Comparison of ENCODE assay signal across 14 cellular contexts in genomic region chr12:29781176-29781575, GRCh38. TPM values are rescaled to one million over a fixed set of nuclear protein-coding genes. Genes with fewer than 3 reads are reported as not detected.
DNase-seq lines count a peak whose midpoint lies in the region; ATAC-seq, FAIRE-seq and TF ChIP-seq lines count a peak whose summit lies in the region.
"Had no signal": no experiment of that assay in that cellular context is flagged by ENCODE, and none has a peak within 500 bp of the region (broad histone marks: within the 10 kb centered on the region; RNA-seq: fewer than 3 reads in every experiment).

No MANE protein-coding gene starts in this region.

- H3K9ac ChIP-seq in KMS-11 (peak overlapping the region; percentile 87), GM12878 (ENCODE audit: control insufficient read depth, insufficient read depth, low read length) (no peak overlapping the region), iPS-20b (ENCODE audit: low read depth, low read length) (no peak overlapping the region), skeletal muscle satellite cell (ENCODE audit: low read depth, low read length) (peak overlapping the region; percentile 95)

- H3K27ac ChIP-seq in KMS-11 = peak overlapping the region; percentile 81
- 0 out of 2 replicates have a peak overlapping the region, but pooled peaks have one; percentile 11 for H3K27ac ChIP-seq in GM12878 (ENCODE audit: control insufficient read depth, insufficient read depth)
- no peak overlapping the region for H3K27ac ChIP-seq in iPS-20b (ENCODE audit: low read length)

- H3K9me3 ChIP-seq in GM12878 (replicated peaks; ENCODE audit: control insufficient read depth, insufficient read depth, low read length) (no peaks in the 10 kb centered on the region; the same call in 2 of the 3 replicates), iPS-20b (ENCODE audit: insufficient read depth, low read depth, low read length) (peaks cover 9% of the 10 kb centered on the region), skeletal muscle satellite cell (replicated peaks; ENCODE audit: low read length) (no peaks in the 10 kb centered on the region)

- H2AFZ ChIP-seq in KMS-11 (ENCODE audit: low read depth) (no peak overlapping the region), GM12878 (ENCODE audit: control insufficient read depth, low read depth, low read length) (no peak overlapping the region)

- CTCF ChIA-PET in GM12878 (lab: Yijun Ruan, JAX) = interaction anchor here (0.7 to 1.8 kb wide), 11 partner anchors 8 to 228 kb away, joined by 3 to 4 read pairs (median 3); no protein-coding TSS in a partner anchor

- H3K79me2 ChIP-seq in KMS-11 (ENCODE audit: insufficient read depth, low read depth) = peaks cover 43% of the 10 kb centered on the region
- no peaks in the 10 kb centered on the region for H3K79me2 ChIP-seq in GM12878 (ENCODE audit: control insufficient read depth, insufficient read depth, low read length)

- H3K4me1 ChIP-seq in KMS-11 (ENCODE audit: low read depth, poor library complexity, severe bottlenecking) (peaks cover 48% of the 10 kb centered on the region), GM12878 (ENCODE audit: control insufficient read depth, insufficient read depth, low read length) (no peaks in the 10 kb centered on the region), iPS-20b (ENCODE audit: insufficient read depth, low read length) (peaks cover 10% of the 10 kb centered on the region; the same call in 1 of the 2 replicates), skeletal muscle satellite cell (ENCODE audit: control insufficient read depth, insufficient read depth, low read length) (peaks cover 14% of the 10 kb centered on the region)

- H3K36me3 ChIP-seq in KMS-11 (ENCODE audit: insufficient read depth) = no peaks in the 10 kb centered on the region; the same call in 1 of the 2 replicates
- no peaks in the 10 kb centered on the region for H3K36me3 ChIP-seq in GM12878 (ENCODE audit: control insufficient read depth in 2 of 2, insufficient read depth in 2 of 2, low read length in 1 of 2)
- H3K36me3 ChIP-seq in iPS-20b (ENCODE audit: insufficient read depth, low read depth, low read length) = peaks cover 1% of the 10 kb centered on the region
- H3K36me3 ChIP-seq in skeletal muscle satellite cell (ENCODE audit: insufficient read depth, low read length) = peaks cover 6% of the 10 kb centered on the region

- no peak for TF ChIP-seq EP300 in GM12878 (IDR thresholded peaks at IDR 0.05; ENCODE audit: borderline replicate concordance in 1 of 2, control insufficient read depth in 1 of 2, low read depth in 2 of 2, low read length in 2 of 2)

- no peak for TF ChIP-seq RAD21 in GM12878 (IDR thresholded peaks at IDR 0.05; ENCODE audit: insufficient read depth, low read depth, low read length)

- H4K20me1 ChIP-seq in KMS-11 (ENCODE audit: insufficient read depth) = no peaks in the 10 kb centered on the region
- H4K20me1 ChIP-seq in GM12878 (ENCODE audit: control insufficient read depth, insufficient read depth) = no peaks in the 10 kb centered on the region

- BruUV-seq in GM12878 (replicated peaks; lab: Mats Ljungman, UMichigan) = no TSS peak

- SMC1A ChIA-PET in GM12878 (lab: Charles Lee; ENCODE audit: uncharacterized antibody, unreplicated experiment) = interaction anchor here (1.3 to 7.0 kb wide), 16 partner anchors 13 to 228 kb away, joined by 3 to 87 read pairs (median 10); no protein-coding TSS in a partner anchor

- intact Hi-C loops in GM12878 (cut with micrococcal nuclease; ENCODE audit: unreplicated experiment) = loop anchor here (2.0 to 5.0 kb wide), 2 partner anchors 30 to 89 kb away; no protein-coding TSS in a partner anchor

- ATAC-seq in GM12878 (peak; percentile 11), GM21360 (IDR thresholded peaks at IDR 0.05; ENCODE audit: unreplicated experiment) (no peak), GM21717 (IDR thresholded peaks at IDR 0.05; ENCODE audit: unreplicated experiment) (no peak), GM18505 (IDR thresholded peaks at IDR 0.05; ENCODE audit: unreplicated experiment) (no peak), HG03139 (IDR thresholded peaks at IDR 0.05; ENCODE audit: unreplicated experiment) (no peak)
- ATAC-seq: natural killer cell treated with Interleukin-12 subunit alpha and Interleukin-12 subunit beta and Interleukin-15 and Interleukin-18, amount 100 ng/mL, for 72 hours had no signal

- no peak for DNase-seq in GM12878 (ENCODE audit: low read depth, low spot score)
- DNase-seq: activated CD4-positive, alpha-beta memory T cell treated with anti-CD3 and anti-CD28 coated beads for 36 hours; cerebellar nuclear complex; DMS79; GOT3; NCI-H446 had no signal

- FAIRE-seq in GM12878 (lab: Jason Lieb, UNC) = no peak

- POLR2A ChIA-PET in GM12878 (lab: Charles Lee) = interaction anchor here (0.9 to 1.3 kb wide), 4 partner anchors 18 to 156 kb away, joined by 3 to 4 read pairs (median 3); no protein-coding TSS in a partner anchor

- TF ChIP-seq POLR2A in GM12878 (IDR thresholded peaks at IDR 0.05; ENCODE audit: low read depth, low read length) = no peak
- no peak for TF ChIP-seq POLR2A in GM18505 (IDR thresholded peaks at IDR 0.05; ENCODE audit: borderline replicate concordance, extremely low read depth, insufficient read depth, insufficient read length)

- in situ Hi-C loops in GM12878 (cut with MboI) = no loop called here

- H3K27me3 ChIP-seq in KMS-11 (ENCODE audit: insufficient read depth, low read depth) = no peaks in the 10 kb centered on the region
- no peaks in the 10 kb centered on the region for H3K27me3 ChIP-seq in GM12878 (replicated peaks in 1 of 2; ENCODE audit: control insufficient read depth in 2 of 2, insufficient read depth in 2 of 2, low read length in 1 of 2)
- H3K27me3 ChIP-seq in iPS-20b (ENCODE audit: insufficient read depth, low read length) = peaks cover 32% of the 10 kb centered on the region
- H3K27me3 ChIP-seq in skeletal muscle satellite cell (ENCODE audit: control insufficient read depth, insufficient read depth, low read length) = no peaks in the 10 kb centered on the region

- no peak overlapping the region for H3K4me3 ChIP-seq in KMS-11 (IDR thresholded peaks at IDR 0.05; ENCODE audit: insufficient read depth, low read depth, low read length)
- H3K4me3 ChIP-seq in GM12878 = no peak overlapping the region
- peak overlapping the region; percentile 77; the same call in 1 of the 2 replicates for H3K4me3 ChIP-seq in iPS-20b (ENCODE audit: low read length)
- peak overlapping the region; percentile 94 for H3K4me3 ChIP-seq in skeletal muscle satellite cell (ENCODE audit: low read length)

- TF ChIP-seq CTCF in KMS-11 (conservative IDR thresholded peaks at IDR 0.05; ENCODE audit: low read depth, low read length) = no peak
- TF ChIP-seq CTCF in GM12878 (IDR thresholded peaks at IDR 0.05 in 2 of 3, conservative IDR thresholded peaks at IDR 0.05 in 1 of 3; ENCODE audit: control insufficient read depth in 2 of 3, extremely low read depth in 1 of 3, insufficient read depth in 1 of 3, low read depth in 3 of 3, low read length in 3 of 3) = no peak; a peak in 1 of 6 replicates

- H3K4me2 ChIP-seq in KMS-11 (peak overlapping the region; percentile 89), GM12878 (ENCODE audit: control insufficient read depth, insufficient read depth) (no peak overlapping the region), skeletal muscle satellite cell (ENCODE audit: low read length) (peak overlapping the region; percentile 90)

- RAD21 ChIA-PET in GM12878 (lab: Charles Lee; ENCODE audit: unreplicated experiment) = interaction anchor here (0.9 to 5.4 kb wide), 13 partner anchors 12 to 228 kb away, joined by 3 to 28 read pairs (median 4); no protein-coding TSS in a partner anchor

TF ChIP-seq in GM12878, 131 proteins besides CTCF, POLR2A, EP300 and RAD21:
- TF ChIP-seq ZNF207 (IDR thresholded peaks at IDR 0.05; ENCODE audit: borderline replicate concordance) (no peak), TCF12 (IDR thresholded peaks at IDR 0.05; ENCODE audit: low read depth, low read length) (no peak), E2F8 (IDR thresholded peaks at IDR 0.05; ENCODE audit: low read depth, partially characterized antibody) (no peak), ZNF622 (IDR thresholded peaks at IDR 0.05) (no peak), TCF3 (IDR thresholded peaks at IDR 0.05; ENCODE audit: borderline replicate concordance, insufficient read depth, low read depth, low read length) (no peak)

RNA-seq across cellular contexts. Expression of gene TMTC1, which starts 2.6 kb away (rescaled TPM):
- 87.2 and 91.5 TPM in 2 replicates for total RNA-seq in GM12878 (2013; cell fraction: nucleolus; rRNA removed)
- total RNA-seq in GM12878 (2014; rRNA removed) (1.2 and 1.4 TPM in 2 replicates), GM12878 (2014; rRNA removed; fragmentation: Illumina TruSeq; extraction: Trizol) (0.81 and 0.88 TPM in 2 replicates), GM12878 (2021) (0.69 and 0.93 TPM in 2 replicates)
- 0.16 TPM for polyA plus RNA-seq in GM12878 (2011; ENCODE audit: low read depth)
- polyA plus RNA-seq in GM12878 (2011; rRNA removed) (20.9 and 22.9 TPM in 2 replicates), GM12878 (2014; fragmentation: Illumina TruSeq; extraction: Trizol) (0.38 and 0.68 TPM in 2 replicates), GM12878 (2014; fragmentation: Nextera tagmentation; extraction: Ambion mirVana) (under 1 TPM; 0.10 to 0.16 TPM), GM12878 (2014; rRNA removed) (0.41 and 0.67 TPM in 2 replicates), GM12878 (2016; fragmentation: Nextera tagmentation; extraction: Ambion mirVana) (under 1 TPM; 0.19 to 0.46 TPM)
- 14.7 and 15.3 TPM in 2 replicates for polyA plus RNA-seq in GM12878 (2011; cell fraction: cytosol; rRNA removed)
- polyA plus RNA-seq in GM12878 (2011; cell fraction: nucleus; rRNA removed) = 12.9 and 14.5 TPM in 2 replicates
- polyA plus RNA-seq in GM12878 (2012) = 0.16 and 0.34 TPM in 2 replicates
- 66.1 and 67.7 TPM in 2 replicates for polyA minus RNA-seq in GM12878 (2011; rRNA and poly(A)+ RNA removed)
- 13.4 and 16.8 TPM in 2 replicates for polyA minus RNA-seq in GM12878 (2011; cell fraction: cytosol; rRNA and poly(A)+ RNA removed)
- 39.3 and 71.8 TPM in 2 replicates for polyA minus RNA-seq in GM12878 (2011; cell fraction: nucleus; rRNA and poly(A)+ RNA removed)
- total RNA-seq in skeletal muscle satellite cell (2012; rRNA removed) = 69.9 and 94.0 TPM in 2 replicates
- total RNA-seq: natural killer cell treated with Interleukin-12 subunit alpha and Interleukin-12 subunit beta and Interleukin-15 and Interleukin-18, amount 100 ng/mL, for 72 hours had no signal

Comparison
In these comparisons a context has a peak if more than half of its experiments do, and no peak if none do; other contexts are left out.
1. H3K4me3 ChIP-seq: peak in iPS-20b (single experiment) and skeletal muscle satellite cell (single experiment); none in KMS-11 (single experiment) and GM12878 (single experiment).
2. H3K9ac ChIP-seq: peak in KMS-11 (single experiment) and skeletal muscle satellite cell (single experiment); none in GM12878 (single experiment) and iPS-20b (single experiment).